Comparison of ENCODE assay signal across 10 cellular contexts in the genomic region with DNA sequence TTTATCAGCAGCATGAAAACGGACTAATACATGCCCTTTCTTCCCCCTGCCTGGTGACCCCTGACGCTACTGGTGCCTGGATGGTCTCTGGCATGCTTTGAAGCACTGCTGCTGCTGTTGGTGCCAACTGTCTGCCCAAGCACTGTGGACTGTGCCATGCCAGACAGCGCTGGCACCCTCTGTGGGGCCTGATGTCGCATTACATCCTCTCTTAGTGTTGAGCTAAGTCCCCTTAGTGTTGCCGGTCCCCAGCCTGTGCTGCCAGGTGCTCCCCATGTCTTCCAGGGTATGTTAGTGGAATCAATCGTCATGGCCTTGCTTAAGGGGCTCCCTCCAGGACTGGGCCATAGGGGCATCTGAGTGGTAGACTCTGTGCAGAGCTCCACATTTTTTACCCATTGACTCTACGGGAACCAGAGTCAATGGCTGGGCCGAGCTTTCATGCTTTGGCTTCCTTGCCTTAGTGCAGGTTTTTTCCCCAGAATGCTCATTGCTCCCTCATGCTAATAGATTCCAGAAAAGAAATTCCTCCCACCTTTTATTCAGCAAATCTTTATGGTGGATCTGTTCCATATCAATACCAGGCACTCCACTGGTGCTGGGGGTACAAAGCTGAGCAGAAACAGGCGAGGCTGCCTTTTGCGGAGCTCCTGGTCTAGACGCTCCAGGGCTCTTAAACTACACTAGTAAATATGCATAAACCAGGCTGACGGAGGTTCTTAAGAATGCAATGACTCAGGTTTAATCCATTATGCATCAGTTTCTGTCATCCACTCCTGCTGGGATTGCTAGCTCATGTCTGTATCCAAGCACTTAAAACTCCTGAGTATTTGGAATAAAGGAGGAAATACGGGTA. TPM values are rescaled to one million over a fixed set of nuclear protein-coding genes. Genes with fewer than 3 reads are reported as not detected.
DNase-seq lines count a peak whose midpoint lies in the region; ATAC-seq, FAIRE-seq and TF ChIP-seq lines count a peak whose summit lies in the region.
"Had no signal": no experiment of that assay in that cellular context is flagged by ENCODE, and none has a peak within 500 bp of the region (broad histone marks: within the 10 kb centered on the region; RNA-seq: fewer than 3 reads in every experiment).

No MANE protein-coding gene starts in this region.

- H4K5ac ChIP-seq in mesendoderm (ENCODE audit: low read length) = no peak overlapping the region

- WGBS in mesendoderm (ENCODE audit: extremely low coverage, insufficient coverage, low lambda C conversion rate) = no CpG with 5 or more reads among the region's 13 CpGs
- 88 to 92% (median 88%) methylated on average over 13 of the region's 13 CpGs for WGBS in small intestine, 3 donors

- H4K8ac ChIP-seq in mesendoderm (ENCODE audit: low read depth, low read length) = no peak overlapping the region

- H3K79me1 ChIP-seq in mesendoderm (ENCODE audit: low read length) = no peaks in the 10 kb centered on the region

- H2BK15ac ChIP-seq in mesendoderm (replicated peaks; ENCODE audit: low read depth) = no peak overlapping the region

- H3K27ac ChIP-seq in mesendoderm (ENCODE audit: low read depth, low read length) = no peak overlapping the region
- no peak overlapping the region for H3K27ac ChIP-seq in small intestine (ENCODE audit: low read depth in 1 of 2, low read length in 1 of 2)
- H3K27ac ChIP-seq: HL-60 had no signal

- no peak overlapping the region for H2BK5ac ChIP-seq in mesendoderm (ENCODE audit: low read length)

- no peak overlapping the region for H2BK120ac ChIP-seq in mesendoderm (ENCODE audit: low read depth, low read length)

- POLR2A ChIA-PET in BJ (lab: Charles Lee) = interaction anchor here (0.5 to 0.6 kb wide), 2 partner anchors 36 to 290 kb away, joined by 4 to 12 read pairs; no protein-coding TSS in a partner anchor

- H2AK5ac ChIP-seq in mesendoderm (ENCODE audit: low read length) = peak overlapping the region; percentile 33

- H3K27me3 ChIP-seq in BJ (ENCODE audit: control insufficient read depth, insufficient read depth, low read length) (no peaks in the 10 kb centered on the region), mesendoderm (ENCODE audit: insufficient read depth, low read length, poor library complexity) (no peaks in the 10 kb centered on the region), small intestine (ENCODE audit: control insufficient read depth in 2 of 2, insufficient read depth in 2 of 2, low read length in 2 of 2) (no peaks in the 10 kb centered on the region)

- H3K56ac ChIP-seq in mesendoderm (ENCODE audit: low read length) = no peak overlapping the region

- no peak overlapping the region for H3K9ac ChIP-seq in mesendoderm (ENCODE audit: low read length)

- no peak for FAIRE-seq in small intestine (lab: Jason Lieb, UNC)

- ATAC-seq in GM18502 (IDR thresholded peaks at IDR 0.05; ENCODE audit: poor library complexity, unreplicated experiment) = no peak
- ATAC-seq in HG03196 (IDR thresholded peaks at IDR 0.05; ENCODE audit: unreplicated experiment) = no peak
- ATAC-seq: activated CD8-positive, alpha-beta T cell treated with anti-CD3 and anti-CD28 coated beads for 36 hours had no signal

- H3K9me3 ChIP-seq in small intestine (ENCODE audit: control insufficient read depth, low read depth) = no peaks in the 10 kb centered on the region

- H3K4me3 ChIP-seq in BJ (ENCODE audit: low read depth, low read length) (no peak overlapping the region), mesendoderm (ENCODE audit: low read length) (no peak overlapping the region), small intestine (ENCODE audit: low read depth in 1 of 2, low read length in 2 of 2) (no peak overlapping the region)

- peak; percentile 93 for DNase-seq in BJ (ENCODE audit: low read depth)
- DNase-seq in M059J (ENCODE audit: low read depth) = peak; percentile 92
- peak; percentile 75 for DNase-seq in dermis blood vessel endothelial cell
- DNase-seq in mesendoderm = peak; percentile 97
- no peak for DNase-seq in DMS79 (lab: John Stamatoyannopoulos, UW)
- no peak for DNase-seq in small intestine
- DNase-seq: activated CD8-positive, alpha-beta T cell treated with anti-CD3 and anti-CD28 coated beads for 36 hours had no signal

- peak overlapping the region; percentile 83 for H3K23ac ChIP-seq in mesendoderm (ENCODE audit: low read length)

- H3K36me3 ChIP-seq in BJ (ENCODE audit: control insufficient read depth, insufficient read depth, low read length) (no peaks in the 10 kb centered on the region), mesendoderm (ENCODE audit: control insufficient read depth, insufficient read depth, low read length) (no peaks in the 10 kb centered on the region), small intestine (ENCODE audit: control insufficient read depth in 2 of 2, insufficient read depth in 2 of 2, low read length in 2 of 2) (no peaks in the 10 kb centered on the region)

- no peak overlapping the region for H3K4me2 ChIP-seq in mesendoderm (ENCODE audit: low read length)

- H3K79me2 ChIP-seq in mesendoderm (ENCODE audit: control insufficient read depth, insufficient read depth, low read length) = no peaks in the 10 kb centered on the region

- CTCF ChIA-PET in BJ (lab: Yijun Ruan, JAX) = interaction anchor here (0.5 to 1.0 kb wide), 2 partner anchors 49 to 1004 kb away, joined by 3 to 4 read pairs; no protein-coding TSS in a partner anchor

- no peak for TF ChIP-seq CTCF in BJ (IDR thresholded peaks at IDR 0.05; ENCODE audit: insufficient read depth, low read depth, low read length)

- peak overlapping the region; percentile 4 for H3K4ac ChIP-seq in mesendoderm (ENCODE audit: low read depth, low read length)

- H3K4me1 ChIP-seq in mesendoderm (ENCODE audit: control insufficient read depth, low read depth, low read length) (no peaks in the 10 kb centered on the region), small intestine (ENCODE audit: control insufficient read depth in 2 of 2, insufficient read depth in 1 of 2, low read depth in 1 of 2, low read length in 1 of 2) (no peaks in the 10 kb centered on the region)

- peak overlapping the region; percentile 0 for H3K18ac ChIP-seq in mesendoderm (ENCODE audit: low read length)

RNA-seq across cellular contexts. Expression of gene MRC1, which starts 21.8 kb away (rescaled TPM):
- polyA plus RNA-seq in BJ (2011; rRNA removed) (not detected in 2 replicates), small intestine (10 to 100 TPM in 1 of 3 donors, 1 to 10 TPM in 2; 1.8 to 23.3 (median 4.1) TPM)
- not detected in 2 replicates for polyA minus RNA-seq in BJ (2011; rRNA and poly(A)+ RNA removed)
- not detected in 2 replicates for total RNA-seq in M059J (2014; rRNA removed; shearing (Covaris generic))
- 156 and 249 TPM in 2 replicates for total RNA-seq in dermis blood vessel endothelial cell
- polyA plus RNA-seq in mesendoderm (2013, experiment 1 of 2) = 0.17 TPM
- polyA plus RNA-seq in mesendoderm (2013, experiment 2 of 2) = 0.18 TPM
- total RNA-seq: activated CD8-positive, alpha-beta T cell treated with anti-CD3 and anti-CD28 coated beads for 36 hours had no signal

RNA-seq across cellular contexts. Expression of gene TMEM236, which starts 35.3 kb away (rescaled TPM):
- polyA plus RNA-seq in BJ (2011; rRNA removed) (0.02 and 0.04 TPM in 2 replicates), small intestine (10 to 100 TPM in 1 of 3 donors, 1 to 10 TPM in 2; 5.9 to 16.8 (median 8.1) TPM)
- polyA minus RNA-seq in BJ (2011; rRNA and poly(A)+ RNA removed) = 0.05 TPM in 1 of 2 replicates, not detected in the other
- not detected in 2 replicates for total RNA-seq in M059J (2014; rRNA removed; shearing (Covaris generic))
- total RNA-seq in dermis blood vessel endothelial cell = 0.17 and 1.3 TPM in 2 replicates
- 0.14 TPM for polyA plus RNA-seq in mesendoderm (2013, experiment 1 of 2)
- polyA plus RNA-seq in mesendoderm (2013, experiment 2 of 2) = 0.17 TPM

Comparison
In these comparisons a context has a peak if more than half of its experiments do, and no peak if none do; other contexts are left out.
1. DNase-seq: peak in BJ (single experiment), M059J (single experiment), dermis blood vessel endothelial cell (single experiment) and mesendoderm (single experiment); none in DMS79 (single experiment) and small intestine (single experiment).
2. RNA of gene MRC1, which starts 21.8 kb away (total RNA-seq): 156 to 249 TPM in dermis blood vessel endothelial cell; not detected in M059J; every median in the first group is over 100 times any median in the second.